3 cellular contexts compared by ENCODE assay signal in the genomic region with DNA sequence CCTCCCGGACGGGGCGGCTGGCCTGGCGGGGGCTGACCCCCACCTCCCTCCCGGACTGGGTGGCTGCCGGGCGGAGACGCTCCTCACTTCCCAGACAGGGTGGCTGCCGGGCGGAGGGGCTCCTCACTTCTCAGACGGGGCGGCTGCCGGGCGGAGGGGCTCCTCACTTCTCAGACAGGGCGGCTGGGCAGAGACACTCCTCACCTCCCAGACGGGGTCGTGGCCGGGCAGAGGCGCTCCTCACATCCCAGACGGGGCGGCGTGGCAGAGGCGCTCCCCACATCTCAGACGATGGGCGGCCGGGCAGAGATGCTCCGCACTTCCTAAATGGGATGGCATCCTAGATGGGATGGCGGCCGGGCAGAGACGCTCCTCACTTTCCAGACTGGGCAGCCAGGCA. TPM values are rescaled to one million over a fixed set of nuclear protein-coding genes. Genes with fewer than 3 reads are reported as not detected.
DNase-seq lines count a peak whose midpoint lies in the region; TF ChIP-seq lines count a peak whose summit lies in the region.
"Not testable (repeated sequence)": the region's sequence is repeated elsewhere in the genome, so short reads cannot be mapped to it uniquely, and the experiment has no call there.
"Had no signal": no experiment of that assay in that cellular context is flagged by ENCODE, and none has a peak within 500 bp of the region (broad histone marks: within the 10 kb centered on the region; RNA-seq: fewer than 3 reads in every experiment).

No MANE protein-coding gene starts in this region.

- CTCF ChIA-PET in HEK293 (lab: Yijun Ruan, JAX) = not testable (repeated sequence)

- peak; percentile 9 for DNase-seq in mesenteric fat pad (ENCODE audit: low spot score)

- POLR2A ChIA-PET in HEK293 (lab: Yijun Ruan, JAX) = not testable (repeated sequence)

- H3K27ac ChIP-seq in HEK293 (ENCODE audit: extremely low read depth, low read depth, low read length) = not testable (repeated sequence)

- not testable (repeated sequence) for H3K9me3 ChIP-seq in HEK293 (ENCODE audit: control insufficient read depth, insufficient read depth, low read depth, low read length)

- not testable (repeated sequence) for TF ChIP-seq CTCF in HEK293 (tag by site-specific recombination; IDR thresholded peaks at IDR 0.05)

- not testable (repeated sequence) for H3K4me3 ChIP-seq in HEK293 (ENCODE audit: low read depth, low read length)

- H3K36me3 ChIP-seq in HEK293 (ENCODE audit: control insufficient read depth in 2 of 2, insufficient read depth in 1 of 2, low read length in 2 of 2) = peaks cover 21 to 40% of the 10 kb centered on the region in 2 experiments; a peak in 2 of 3 replicates

- not testable (repeated sequence) for H3K4me1 ChIP-seq in HEK293 (ENCODE audit: control insufficient read depth, insufficient read depth, low read length)

TF ChIP-seq in HEK293, 187 proteins besides CTCF, POLR2A, EP300 and RAD21:
- peak; percentile 68 for TF ChIP-seq KLF1 (tag by site-specific recombination; IDR thresholded peaks at IDR 0.05)

RNA-seq across cellular contexts. Expression of a gene that starts 16.5 kb away (rescaled TPM):
- 25.9 TPM for total RNA-seq in mesenteric fat pad

RNA-seq across cellular contexts. Expression of a gene that starts 48.5 kb away (rescaled TPM):
- total RNA-seq in mesenteric fat pad = 14.0 TPM
- total RNA-seq: A172 had no signal

RNA-seq across cellular contexts. Expression of a gene that starts 59.6 kb away (rescaled TPM):
- total RNA-seq in mesenteric fat pad = not detected
